In genomic region chr7:150316987-150317386, GRCh38 we compare ENCODE assay signal across 1 cellular context.
TF ChIP-seq lines count a peak whose summit lies in the region.

No MANE protein-coding gene starts in this region.

TF ChIP-seq in K562, 482 proteins besides CTCF, POLR2A, EP300 and RAD21:
- TF ChIP-seq LARP7 (IDR thresholded peaks at IDR 0.05) (peak; percentile 27; the same call in 1 of the 2 replicates), FOXK1 (CRISPR knock-in tag; IDR thresholded peaks at IDR 0.05; ENCODE audit: borderline replicate concordance) (0 out of 2 replicates have a peak, but pooled peaks have one; percentile 60), PYGO2 (tag; IDR thresholded peaks at IDR 0.05) (0 out of 2 replicates have a peak, but pooled peaks have one; percentile 22), ZNF165 (CRISPR knock-in tag; IDR thresholded peaks at IDR 0.05; ENCODE audit: borderline replicate concordance) (0 out of 2 replicates have a peak, but pooled peaks have one; percentile 21), ZNF507 (tag; conservative IDR thresholded peaks at IDR 0.05) (0 out of 2 replicates have a peak, but pooled peaks have one; percentile 29), CHD1 (IDR thresholded peaks at IDR 0.05; ENCODE audit: low read length) (peak; percentile 23), CEBPB (tag; IDR thresholded peaks at IDR 0.05) (peak; percentile 55; the same call in 1 of the 2 replicates), CUX1 (CRISPR knock-in tag; IDR thresholded peaks at IDR 0.05) (0 out of 2 replicates have a peak, but pooled peaks have one; percentile 15), ZNF707 (CRISPR knock-in tag; conservative IDR thresholded peaks at IDR 0.05) (0 out of 2 replicates have a peak, but pooled peaks have one; percentile 6), CXXC5 (CRISPR knock-in tag; IDR thresholded peaks at IDR 0.05) (0 out of 2 replicates have a peak, but pooled peaks have one; percentile 9), SP1 (CRISPR knock-in tag; IDR thresholded peaks at IDR 0.05) (0 out of 2 replicates have a peak, but pooled peaks have one; percentile 10), ELF2 (CRISPR knock-in tag; IDR thresholded peaks at IDR 0.05) (0 out of 2 replicates have a peak, but pooled peaks have one; percentile 44), HINFP (tag; conservative IDR thresholded peaks at IDR 0.05; ENCODE audit: low read depth) (0 out of 2 replicates have a peak, but pooled peaks have one; percentile 4), CEBPG (CRISPR knock-in tag; IDR thresholded peaks at IDR 0.05) (0 out of 2 replicates have a peak, but pooled peaks have one; percentile 29), CEBPG (tag; conservative IDR thresholded peaks at IDR 0.05 in 1 of 2, IDR thresholded peaks at IDR 0.05 in 1 of 2) (peak; percentile 24 to 47; a peak in 2 of 4 replicates), ZFP1 (CRISPR knock-in tag; IDR thresholded peaks at IDR 0.05) (peak; percentile 58), HDAC1 (IDR thresholded peaks at IDR 0.05) (0 out of 4 replicates have a peak, but pooled peaks of 1 of the 2 experiments have one; percentile 18)
TF ChIP-seq in K562: peak in this region for 16; not testable (repeated sequence) for 466.
